ENCODE assay signal across 14 cellular contexts in genomic region chr7:106871793-106872571, GRCh38. TPM values are rescaled to one million over a fixed set of nuclear protein-coding genes. Genes with fewer than 3 reads are reported as not detected.
DNase-seq lines count a peak whose midpoint lies in the region; ATAC-seq, FAIRE-seq and TF ChIP-seq lines count a peak whose summit lies in the region.
"Had no signal": no experiment of that assay in that cellular context is flagged by ENCODE, and none has a peak within 500 bp of the region (broad histone marks: within the 10 kb centered on the region; RNA-seq: fewer than 3 reads in every experiment).

No MANE protein-coding gene starts in this region.

- peaks cover 32% of the 10 kb centered on the region for H3K4me1 ChIP-seq in GM12878 (ENCODE audit: control insufficient read depth, insufficient read depth, low read length)

- no peaks in the 10 kb centered on the region; the same call in 1 of the 3 replicates for H3K9me3 ChIP-seq in GM12878 (replicated peaks; ENCODE audit: control insufficient read depth, insufficient read depth, low read length)

- peak overlapping the region; percentile 72 for H3K27ac Mint-ChIP-seq in activated T-cell treated with anti-CD3 and anti-CD28 coated beads, Interleukin-2, amount 50 U/mL, for 72 hours
- peak overlapping the region; percentile 6 to 73 for H3K27ac Mint-ChIP-seq in stimulated activated naive CD8-positive, alpha-beta T cell treated with anti-CD3 and anti-CD28 coated beads, Interleukin-15, amount 100 ng/mL, for 72 hours

- no peaks in the 10 kb centered on the region; a peak in 1 of 4 replicates for H3K36me3 ChIP-seq in GM12878 (ENCODE audit: control insufficient read depth in 2 of 2, insufficient read depth in 2 of 2, low read length in 1 of 2)

- no peak for FAIRE-seq in GM12878 (lab: Jason Lieb, UNC)

- peaks cover 68% of the 10 kb centered on the region for H3K4me1 Mint-ChIP-seq in activated T-cell treated with anti-CD3 and anti-CD28 coated beads, Interleukin-2, amount 50 U/mL, for 72 hours (ENCODE audit: low read depth)
- H3K4me1 Mint-ChIP-seq in stimulated activated naive CD8-positive, alpha-beta T cell treated with anti-CD3 and anti-CD28 coated beads, Interleukin-15, amount 100 ng/mL, for 72 hours: peaks cover 68% of the 10 kb centered on the region

- BruUV-seq in GM12878 (replicated peaks; lab: Mats Ljungman, UMichigan): no TSS peak

- SMC1A ChIA-PET in GM12878 (lab: Charles Lee; ENCODE audit: uncharacterized antibody, unreplicated experiment): interaction anchor here (1.0 to 2.1 kb wide), 8 partner anchors 10 to 1112 kb away, joined by 3 to 10 read pairs (median 4); no protein-coding TSS in a partner anchor

- in situ Hi-C loops in GM12878 (cut with MboI): loop anchor here (10.0 kb wide), 1 partner anchor 1067 kb away; no protein-coding TSS in a partner anchor

- TF ChIP-seq CTCF in GM12878 (IDR thresholded peaks at IDR 0.05 in 2 of 3, conservative IDR thresholded peaks at IDR 0.05 in 1 of 3; ENCODE audit: control insufficient read depth in 2 of 3, extremely low read depth in 1 of 3, insufficient read depth in 1 of 3, low read depth in 3 of 3, low read length in 3 of 3): no peak

- no peaks in the 10 kb centered on the region for H3K27me3 ChIP-seq in GM12878 (replicated peaks in 1 of 2; ENCODE audit: control insufficient read depth in 2 of 2, insufficient read depth in 2 of 2, low read length in 1 of 2)

- H3K79me2 ChIP-seq in GM12878 (ENCODE audit: control insufficient read depth, insufficient read depth, low read length): no peaks in the 10 kb centered on the region

- peak overlapping the region; percentile 46; the same call in 1 of the 2 replicates for H3K27ac ChIP-seq in GM12878 (ENCODE audit: control insufficient read depth, insufficient read depth)

- H4K20me1 ChIP-seq in GM12878 (ENCODE audit: control insufficient read depth, insufficient read depth): no peaks in the 10 kb centered on the region

- H3K4me3 ChIP-seq in GM12878: no peak overlapping the region

- RAD21 ChIA-PET in GM12878 (lab: Charles Lee; ENCODE audit: unreplicated experiment): interaction anchor here (0.8 to 1.5 kb wide), 2 partner anchors 75 to 302 kb away, joined by 3 to 7 read pairs; no protein-coding TSS in a partner anchor

- peak overlapping the region; percentile 77 for H3K4me2 ChIP-seq in GM12878 (ENCODE audit: control insufficient read depth, insufficient read depth)

- peak overlapping the region; percentile 37; the same call in 1 of the 2 replicates for H3K9ac ChIP-seq in GM12878 (ENCODE audit: control insufficient read depth, insufficient read depth, low read length)

- CTCF ChIA-PET in GM12878 (lab: Yijun Ruan, JAX): interaction anchor here (0.6 to 1.5 kb wide), 3 partner anchors 20 to 1050 kb away, joined by 3 to 5 read pairs (median 4); no protein-coding TSS in a partner anchor

- 0 out of 4 replicates have a peak, but pooled peaks have one; percentile 16 to 50 for TF ChIP-seq EP300 in GM12878 (IDR thresholded peaks at IDR 0.05; ENCODE audit: borderline replicate concordance in 1 of 2, control insufficient read depth in 1 of 2, low read depth in 2 of 2, low read length in 2 of 2)

- no peak for TF ChIP-seq POLR2A in GM12878 (IDR thresholded peaks at IDR 0.05; ENCODE audit: low read depth, low read length)

- ATAC-seq in activated T-cell treated with anti-CD3 and anti-CD28 coated beads, Interleukin-2, amount 50 U/mL, for 72 hours (replicated peaks in 1 of 2): peak; percentile 7 to 29
- ATAC-seq in GM12878 (peak; percentile 72), GM19467 (IDR thresholded peaks at IDR 0.05; ENCODE audit: unreplicated experiment) (no peak)
- ATAC-seq in stimulated activated naive CD8-positive, alpha-beta T cell treated with anti-CD3 and anti-CD28 coated beads, Interleukin-15, amount 100 ng/mL, for 72 hours: peak; percentile 62
- ATAC-seq: HCT116 had no signal

- DNase-seq in activated T-cell treated with anti-CD3 and anti-CD28 coated beads, Interleukin-2, amount 50 U/mL, for 72 hours: no peak
- DNase-seq in activated T-cell treated with anti-CD3 and anti-CD28 coated beads, Interleukin-2, amount 50 U/mL, for 1 hour: no peak
- DNase-seq in NCI-H524 (lab: John Stamatoyannopoulos, UW) (peak; percentile 7 to 74), GM12878 (ENCODE audit: low read depth, low spot score) (no peak), NCI-H1417 treated with DMSO at 0.1 percent for 48 hours (lab: John Stamatoyannopoulos, UW) (no peak), DMS153 (lab: John Stamatoyannopoulos, UW) (no peak)
- DNase-seq in stimulated activated naive CD8-positive, alpha-beta T cell treated with anti-CD3 and anti-CD28 coated beads, Interleukin-15, amount 100 ng/mL, for 72 hours: no peak
- DNase-seq: activated CD8-positive, alpha-beta memory T cell treated with anti-CD3 and anti-CD28 coated beads, Interleukin-2, amount 50 U/mL, for 4 hours; central memory CD4-positive, alpha-beta T cell; islet precursor cell; occipital lobe had no signal

- H3K9me3 Mint-ChIP-seq in activated T-cell treated with anti-CD3 and anti-CD28 coated beads, Interleukin-2, amount 50 U/mL, for 72 hours: no peaks in the 10 kb centered on the region
- no peaks in the 10 kb centered on the region for H3K9me3 Mint-ChIP-seq in stimulated activated naive CD8-positive, alpha-beta T cell treated with anti-CD3 and anti-CD28 coated beads, Interleukin-15, amount 100 ng/mL, for 72 hours

- no peak for TF ChIP-seq RAD21 in GM12878 (IDR thresholded peaks at IDR 0.05; ENCODE audit: insufficient read depth, low read depth, low read length)

- WGBS in GM12878 (ENCODE audit: insufficient coverage, insufficient replicate concordance, low lambda C conversion rate, missing lambda C conversion rate): 79% methylated on average over 6 of the region's 6 CpGs

- POLR2A ChIA-PET in GM12878 (lab: Charles Lee): interaction anchor here (0.6 kb wide), 1 partner anchor 22 kb away, joined by 3 read pairs; no protein-coding TSS in a partner anchor

- H3K36me3 Mint-ChIP-seq in activated T-cell treated with anti-CD3 and anti-CD28 coated beads, Interleukin-2, amount 50 U/mL, for 72 hours (ENCODE audit: insufficient read depth in 2 of 2): peaks cover 19 to 36% of the 10 kb centered on the region in 2 donors

- no peaks in the 10 kb centered on the region for H3K27me3 Mint-ChIP-seq in activated T-cell treated with anti-CD3 and anti-CD28 coated beads, Interleukin-2, amount 50 U/mL, for 72 hours (ENCODE audit: low read depth)
- H3K27me3 Mint-ChIP-seq in stimulated activated naive CD8-positive, alpha-beta T cell treated with anti-CD3 and anti-CD28 coated beads, Interleukin-15, amount 100 ng/mL, for 72 hours: no peaks in the 10 kb centered on the region

- peak overlapping the region; percentile 37 for H2AFZ ChIP-seq in GM12878 (ENCODE audit: control insufficient read depth, low read depth, low read length)

- H3K4me3 Mint-ChIP-seq in activated T-cell treated with anti-CD3 and anti-CD28 coated beads, Interleukin-2, amount 50 U/mL, for 72 hours: peak overlapping the region; percentile 66 to 84
- H3K4me3 Mint-ChIP-seq in stimulated activated naive CD8-positive, alpha-beta T cell treated with anti-CD3 and anti-CD28 coated beads, Interleukin-15, amount 100 ng/mL, for 72 hours: peak overlapping the region; percentile 60 to 81

- intact Hi-C loops in GM12878 (cut with micrococcal nuclease; ENCODE audit: unreplicated experiment): loop anchor here (1.0 kb wide), 2 partner anchors 11 to 44 kb away; no protein-coding TSS in a partner anchor

TF ChIP-seq in GM12878, 131 proteins besides CTCF, POLR2A, EP300 and RAD21 (continues in another document):
- TF ChIP-seq ATF7 (IDR thresholded peaks at IDR 0.05; ENCODE audit: low read depth): peak; percentile 47; the same call in 1 of the 2 replicates
- no peak for TF ChIP-seq FOXK2 (IDR thresholded peaks at IDR 0.05)
- TF ChIP-seq RAD51 (IDR thresholded peaks at IDR 0.05): peak; percentile 29; the same call in 1 of the 2 replicates
- 0 out of 2 replicates have a peak, but pooled peaks have one; percentile 15 for TF ChIP-seq IKZF1 (conservative IDR thresholded peaks at IDR 0.05)
- peak; percentile 36; the same call in 1 of the 2 replicates for TF ChIP-seq MTA2 (IDR thresholded peaks at IDR 0.05; ENCODE audit: low read depth)
- no peak for TF ChIP-seq SUZ12 (IDR thresholded peaks at IDR 0.05; ENCODE audit: unreplicated experiment)
- peak; percentile 30 to 57; a peak in 2 of 4 replicates for TF ChIP-seq BHLHE40 (IDR thresholded peaks at IDR 0.05; ENCODE audit: borderline replicate concordance in 1 of 2, low read depth in 2 of 2, low read length in 1 of 2)

RNA-seq across cellular contexts. Expression of gene PIK3CG, which starts 6.9 kb away (rescaled TPM):
- 10 to 100 TPM; 10.2 to 18.7 TPM for total RNA-seq in activated T-cell treated with anti-CD3 and anti-CD28 coated beads, Interleukin-2, amount 50 U/mL, for 72 hours
- 32.6 and 35.9 TPM in 2 replicates for total RNA-seq in GM12878 (2013; cell fraction: nucleolus; rRNA removed)
- total RNA-seq in GM12878 (2014; rRNA removed) (7.6 and 7.8 TPM in 2 replicates), GM12878 (2014; rRNA removed; fragmentation: Illumina TruSeq; extraction: Trizol) (7.1 TPM in 2 replicates), GM12878 (2021) (7.1 and 8.0 TPM in 2 replicates)
- 1.8 TPM for polyA plus RNA-seq in GM12878 (2011; ENCODE audit: low read depth)
- polyA plus RNA-seq in GM12878 (2011; rRNA removed) (7.1 and 7.3 TPM in 2 replicates), GM12878 (2014; fragmentation: Illumina TruSeq; extraction: Trizol) (6.9 and 10.0 TPM in 2 replicates), GM12878 (2014; fragmentation: Nextera tagmentation; extraction: Ambion mirVana) (1 to 10 TPM in 1 of 2 experiments, under 1 TPM in 1; 0.79 to 1.3 TPM), GM12878 (2014; rRNA removed) (3.0 and 3.5 TPM in 2 replicates), GM12878 (2016; fragmentation: Nextera tagmentation; extraction: Ambion mirVana) (1 to 10 TPM; 2.5 to 3.3 TPM)
- polyA plus RNA-seq in GM12878 (2011; cell fraction: cytosol; rRNA removed): 5.3 and 6.5 TPM in 2 replicates
- polyA plus RNA-seq in GM12878 (2011; cell fraction: nucleus; rRNA removed): 5.3 and 6.9 TPM in 2 replicates
- polyA plus RNA-seq in GM12878 (2012): 2.1 and 2.5 TPM in 2 replicates
- polyA minus RNA-seq in GM12878 (2011; rRNA and poly(A)+ RNA removed): 25.1 and 28.2 TPM in 2 replicates
- 9.0 and 9.8 TPM in 2 replicates for polyA minus RNA-seq in GM12878 (2011; cell fraction: cytosol; rRNA and poly(A)+ RNA removed)
- polyA minus RNA-seq in GM12878 (2011; cell fraction: nucleus; rRNA and poly(A)+ RNA removed): 23.5 and 33.1 TPM in 2 replicates
- polyA plus RNA-seq: BJ had no signal

Comparison
In these comparisons a context has a peak if more than half of its experiments do, and no peak if none do; other contexts are left out.
1. DNase-seq: peak in NCI-H524 (2 of 2); none in activated T-cell treated with anti-CD3 and anti-CD28 coated beads, Interleukin-2, amount 50 U/mL, for 72 hours (0 of 2), activated T-cell treated with anti-CD3 and anti-CD28 coated beads, Interleukin-2, amount 50 U/mL, for 1 hour (single experiment), GM12878 (single experiment), stimulated activated naive CD8-positive, alpha-beta T cell treated with anti-CD3 and anti-CD28 coated beads, Interleukin-15, amount 100 ng/mL, for 72 hours (0 of 2), NCI-H1417 treated with DMSO at 0.1 percent for 48 hours (single experiment) and DMS153 (single experiment).